ENCODE assay signal across 9 cellular contexts in the genomic region with DNA sequence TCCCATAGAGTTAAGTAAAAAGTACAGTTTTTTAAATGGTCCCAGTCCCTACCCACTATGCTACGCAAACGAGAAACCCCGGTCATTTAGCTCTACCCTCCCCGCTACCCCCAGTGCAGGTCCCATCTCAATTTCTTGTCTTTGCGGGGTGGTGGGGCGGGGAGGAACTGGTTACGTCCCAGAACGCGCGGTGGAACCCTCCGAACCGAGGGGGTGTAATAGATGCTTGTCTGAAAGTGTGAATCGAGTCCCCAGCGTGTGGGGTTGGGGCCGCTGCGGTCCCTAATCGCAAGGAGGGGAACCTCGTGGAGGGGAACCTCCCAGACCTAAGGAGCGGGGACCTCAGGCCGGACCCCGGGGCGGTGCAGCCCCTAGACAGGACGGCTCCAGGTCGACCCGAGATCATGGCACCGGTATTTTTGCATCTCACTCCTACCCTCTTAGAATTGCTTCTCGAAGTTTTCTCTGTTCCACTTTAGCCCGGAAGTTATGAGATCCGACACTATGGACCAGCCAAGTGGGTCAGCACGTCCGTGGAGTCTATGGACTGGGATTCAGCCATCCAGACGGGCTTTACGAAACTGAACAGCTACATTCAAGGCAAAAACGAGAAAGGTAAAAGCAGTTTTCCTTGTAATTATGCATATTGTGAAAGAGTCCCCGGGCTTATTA. TPM values are rescaled to one million over a fixed set of nuclear protein-coding genes. Genes with fewer than 3 reads are reported as not detected.
DNase-seq lines count a peak whose midpoint lies in the region; TF ChIP-seq lines count a peak whose summit lies in the region.
"Had no signal": no experiment of that assay in that cellular context is flagged by ENCODE, and none has a peak within 500 bp of the region (broad histone marks: within the 10 kb centered on the region; RNA-seq: fewer than 3 reads in every experiment).

No MANE protein-coding gene starts in this region.

- H3K4me3 ChIP-seq in GM06990 (replicated peaks; ENCODE audit: low read depth, low read length) = peak overlapping the region; percentile 82
- peak overlapping the region; percentile 84 for H3K4me3 ChIP-seq in Jurkat, Clone E6-1 (ENCODE audit: low read length)

- peaks cover 21% of the 10 kb centered on the region for H3K36me3 Mint-ChIP-seq in progenitor cell of endocrine pancreas (ENCODE audit: insufficient read depth)

- H3K4me1 Mint-ChIP-seq in progenitor cell of endocrine pancreas (ENCODE audit: low read depth) = peaks cover 12% of the 10 kb centered on the region

- H3K27ac Mint-ChIP-seq in progenitor cell of endocrine pancreas = peak overlapping the region; percentile 91

- TF ChIP-seq CTCF in GM06990 (IDR thresholded peaks at IDR 0.05; ENCODE audit: insufficient read depth, low read length, poor library complexity, severe bottlenecking) = no peak
- no peak for TF ChIP-seq CTCF in progenitor cell of endocrine pancreas (IDR thresholded peaks at IDR 0.05; ENCODE audit: unreplicated experiment)

- H3K27me3 ChIP-seq in GM06990 (replicated peaks; ENCODE audit: control insufficient read depth, insufficient read depth, low read length) = no peaks in the 10 kb centered on the region

- peak overlapping the region; percentile 92 for H3K4me3 Mint-ChIP-seq in progenitor cell of endocrine pancreas (ENCODE audit: low read depth)

- peaks cover 8% of the 10 kb centered on the region for H3K36me3 ChIP-seq in GM06990 (ENCODE audit: control insufficient read depth, insufficient read depth, low read length)

- no peaks in the 10 kb centered on the region for H3K9me3 Mint-ChIP-seq in progenitor cell of endocrine pancreas (ENCODE audit: low read depth)

- DNase-seq in GM06990 (ENCODE audit: extremely low read depth, insufficient read length) (no peak), globus pallidus (ENCODE audit: low spot score) (peak; percentile 29), progenitor cell of endocrine pancreas (ENCODE audit: low spot score, unreplicated experiment) (no peak), DMS114 treated with DMSO at 0.1 percent for 48 hours (lab: John Stamatoyannopoulos, UW; ENCODE audit: unreplicated experiment) (no peak), NCI-H345 treated with DMSO at 0.1 percent for 48 hours (lab: John Stamatoyannopoulos, UW; ENCODE audit: unreplicated experiment) (no peak), NCI-H2029 (lab: John Stamatoyannopoulos, UW) (no peak)
- DNase-seq in Jurkat, Clone E6-1 (ENCODE audit: low read depth, low spot score) = no peak
- peak; percentile 25 for DNase-seq in activated effector memory CD4-positive, alpha-beta T cell treated with Interleukin-2 at 50 U/mL for 16 hours

- H3K27me3 Mint-ChIP-seq in progenitor cell of endocrine pancreas = no peaks in the 10 kb centered on the region

RNA-seq across cellular contexts. Expression of a gene that starts 0.8 kb away (rescaled TPM):
- polyA plus RNA-seq in Jurkat, Clone E6-1 (2012; ENCODE audit: insufficient read depth, insufficient read length) = 71.6 TPM
- 67.7 and 73.2 TPM in 2 replicates for total RNA-seq in progenitor cell of endocrine pancreas

RNA-seq across cellular contexts. Expression of a gene that starts 27.1 kb away (rescaled TPM):
- polyA plus RNA-seq in Jurkat, Clone E6-1 (2012; ENCODE audit: insufficient read depth, insufficient read length) = not detected
- not detected in 2 replicates for total RNA-seq in progenitor cell of endocrine pancreas
- total RNA-seq: T-helper 2 cell treated with Interferon-gamma antibody and Interleukin-4, amounts not matched to agents 100 ng/mL and 5 ng/mL, for 36 hours had no signal

Comparison
In these comparisons a context has a peak if more than half of its experiments do, and no peak if none do; other contexts are left out.
1. DNase-seq: peak in activated effector memory CD4-positive, alpha-beta T cell treated with Interleukin-2 at 50 U/mL for 16 hours (single experiment) and globus pallidus (single experiment); none in GM06990 (single experiment), Jurkat, Clone E6-1 (single experiment), progenitor cell of endocrine pancreas (single experiment), DMS114 treated with DMSO at 0.1 percent for 48 hours (single experiment), NCI-H345 treated with DMSO at 0.1 percent for 48 hours (single experiment) and NCI-H2029 (single experiment).